Comparison of ENCODE assay signal across 14 cellular contexts in the genomic region with DNA sequence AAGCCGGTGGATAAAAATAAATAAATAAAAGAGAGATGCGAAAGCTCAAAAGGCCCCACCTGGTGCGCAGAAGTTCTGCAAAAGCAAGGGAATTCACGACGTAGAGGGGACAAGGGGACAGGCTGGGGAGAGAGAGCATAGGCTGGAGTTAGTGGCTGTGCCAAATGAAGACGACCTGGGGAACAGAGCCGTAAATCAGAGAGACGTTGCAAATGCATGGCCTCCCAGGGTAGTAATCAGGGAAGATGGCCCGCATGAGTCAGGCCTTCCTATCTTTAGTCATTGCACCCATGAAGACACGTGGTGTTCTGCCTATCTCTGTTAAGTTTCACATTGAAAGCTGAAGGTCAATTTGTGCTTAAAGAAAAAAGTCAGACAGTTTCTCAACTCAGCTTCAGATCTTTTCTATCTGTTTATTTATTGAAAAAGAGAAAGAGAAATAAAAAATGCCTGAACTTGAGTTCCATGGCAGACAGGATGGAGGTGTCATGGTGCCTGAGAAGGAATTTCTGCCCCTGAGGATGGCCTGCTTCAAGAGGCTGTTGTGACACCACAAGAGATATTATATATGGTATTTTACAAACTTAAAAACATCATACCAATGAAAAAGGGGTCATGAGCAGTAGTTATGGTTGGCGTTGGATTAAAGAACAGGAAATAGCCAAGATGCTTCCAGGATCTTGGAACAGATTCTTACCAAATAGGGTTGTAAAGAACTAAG.
DNase-seq lines count a peak whose midpoint lies in the region; ATAC-seq, FAIRE-seq and TF ChIP-seq lines count a peak whose summit lies in the region.
"Had no signal": no experiment of that assay in that cellular context is flagged by ENCODE, and none has a peak within 500 bp of the region (broad histone marks: within the 10 kb centered on the region; RNA-seq: fewer than 3 reads in every experiment).

No MANE protein-coding gene starts in this region.

- H3K27ac ChIP-seq in right atrium auricular region (peak overlapping the region; percentile 16 to 43), angular gyrus (ENCODE audit: low read depth, low read length) (peak overlapping the region; percentile 57), uterus (peak overlapping the region; percentile 43 to 61)
- H3K27ac ChIP-seq: WERI-Rb-1 had no signal

- intact Hi-C loops in Right ventricle myocardium superior (cut with DNase I) (no loop called here), uterus (cut with DNase I; ENCODE audit: low total_unique reads) (no loop called here)

- H3K9me3 ChIP-seq in right atrium auricular region (no peaks in the 10 kb centered on the region), uterus (no peaks in the 10 kb centered on the region)
- H3K9me3 ChIP-seq: BE2C had no signal

- DNase-seq in right atrium auricular region (ENCODE audit: low spot score) = no peak
- no peak for DNase-seq in Right ventricle myocardium superior
- peak; percentile 24 for DNase-seq in iPS-NIHi11 (ENCODE audit: low spot score)
- peak; percentile 46 to 48 for DNase-seq in uterus
- no peak for DNase-seq in H54 (ENCODE audit: insufficient read length, low spot score)
- DNase-seq in stimulated activated naive CD4-positive, alpha-beta T cell (lab: John Stamatoyannopoulos, UW) = no peak
- DNase-seq: BE2C, cerebellar nuclear complex, NCI-H1105 treated with DMSO at 0.1 percent for 48 hours, NCI-H524, WERI-Rb-1 had no signal

- H3K36me3 ChIP-seq in right atrium auricular region (no peaks in the 10 kb centered on the region), uterus (no peaks in the 10 kb centered on the region)
- H3K36me3 ChIP-seq: BE2C, WERI-Rb-1 had no signal

- H3K4me1 ChIP-seq in right atrium auricular region (peaks cover 0 to 3% of the 10 kb centered on the region in 2 donors), uterus (peaks cover 3 to 6% of the 10 kb centered on the region in 2 donors)
- H3K4me1 ChIP-seq: BE2C had no signal

- no peak for TF ChIP-seq CTCF in right atrium auricular region (IDR thresholded peaks at IDR 0.05)
- no peak for TF ChIP-seq CTCF in uterus (IDR thresholded peaks at IDR 0.05)

- no peak for FAIRE-seq in H54 (lab: Jason Lieb, UNC)

- no peaks in the 10 kb centered on the region for H3K27me3 ChIP-seq in right atrium auricular region
- H3K27me3 ChIP-seq in uterus = no peaks in the 10 kb centered on the region
- H3K27me3 ChIP-seq: BE2C had no signal

- ATAC-seq in Right ventricle myocardium superior (ENCODE audit: poor library complexity) (no peak), HG03378 (IDR thresholded peaks at IDR 0.05; ENCODE audit: unreplicated experiment) (no peak)

- TF ChIP-seq POLR2A in uterus (IDR thresholded peaks at IDR 0.05) = no peak
- no peak for TF ChIP-seq POLR2A in H54 (IDR thresholded peaks at IDR 0.05; ENCODE audit: low read depth, low read length)

- H3K4me3 ChIP-seq in right atrium auricular region (no peak overlapping the region), uterus (no peak overlapping the region)
- H3K4me3 ChIP-seq: skin epidermis had no signal

Comparison
In these comparisons a context has a peak if more than half of its experiments do, and no peak if none do; other contexts are left out.
1. DNase-seq: peak in iPS-NIHi11 (single experiment) and uterus (2 of 2); none in right atrium auricular region (single experiment), Right ventricle myocardium superior (single experiment), H54 (single experiment) and stimulated activated naive CD4-positive, alpha-beta T cell (0 of 6).
2. Peak in every context shown above with its lines, with median percentiles within 50 percentile points of each other: H3K27ac ChIP-seq.